In the genomic region with DNA sequence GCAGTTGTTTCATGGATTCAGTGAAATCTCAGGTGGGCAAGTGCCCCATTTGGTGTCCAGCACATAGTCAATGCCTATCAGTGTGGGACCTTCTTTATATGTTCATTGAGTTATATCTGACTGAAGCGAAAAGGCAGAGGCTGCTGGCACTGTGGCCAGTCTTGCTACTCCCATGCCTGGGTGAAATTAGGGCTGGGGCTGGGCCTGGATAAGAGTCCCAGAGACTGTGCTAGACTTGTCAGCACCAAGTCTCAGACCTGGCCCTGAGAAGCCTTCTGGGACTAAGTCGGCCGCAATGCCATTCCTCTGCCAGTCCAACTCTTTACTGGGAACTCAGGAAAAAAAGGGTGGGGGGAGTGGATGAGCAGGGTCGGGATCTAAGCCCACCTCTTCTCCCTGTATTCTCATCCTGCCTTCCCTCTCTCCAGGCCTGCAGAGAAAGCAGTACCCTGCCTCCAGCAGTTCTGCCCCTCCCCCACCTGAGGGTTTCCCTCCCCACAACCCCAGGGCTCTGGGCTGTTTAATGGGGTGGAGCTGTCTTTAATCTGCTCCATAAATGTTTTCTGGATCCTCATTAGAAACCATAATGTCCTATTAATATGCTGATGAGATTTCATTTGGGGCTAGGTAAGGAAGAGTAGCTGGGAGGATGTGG, we compare ENCODE assay signal across 25 cellular contexts.
"Had no signal": no experiment of that assay in that cellular context is flagged by ENCODE, and none has a peak within 500 bp of the region (broad histone marks: within the 10 kb centered on the region; RNA-seq: fewer than 3 reads in every experiment).

No MANE protein-coding gene starts in this region.

- DNase-seq: activated CD4-positive, alpha-beta T cell treated with anti-CD3 and anti-CD28 coated beads for 48 hours; activated CD4-positive, CD25-positive, alpha-beta regulatory T cell; activated CD8-positive, alpha-beta T cell treated with anti-CD3 and anti-CD28 coated beads for 36 hours; activated naive CD4-positive, alpha-beta T cell treated with Interleukin-2 at 50 U/mL for 16 hours; activated naive CD8-positive, alpha-beta T cell treated with anti-CD3 and anti-CD28 coated beads, Interleukin-2, amount 10 ng/mL, durations not matched to agents 7 days and 5 days; activated T-cell treated with anti-CD3 and anti-CD28 coated beads, Interleukin-2, amount 50 U/mL, for 1 hour; amygdala; brain microvascular endothelial cell; cerebellar nuclear complex; effector memory CD4-positive, alpha-beta T cell; kidney; left lung; natural killer cell; sigmoid colon; stimulated activated CD4-positive, alpha-beta T cell treated with anti-CD3 and anti-CD28 coated beads, Interleukin-4, amount 100 ng/mL, for 24 hours; testis had no signal

- H3K36me3 Mint-ChIP-seq: activated naive CD8-positive, alpha-beta T cell treated with anti-CD3 and anti-CD28 coated beads, Interleukin-2, amount 10 ng/mL, durations not matched to agents 7 days and 5 days; memory B cell; natural killer cell; stimulated activated effector memory CD8-positive, alpha-beta T cell treated with anti-CD3 and anti-CD28 coated beads, Interleukin-12 subunit alpha, Interleukin-12 subunit beta, amount 100 ng/mL, for 72 hours had no signal

- H3K27ac ChIP-seq: brain microvascular endothelial cell, hepatocyte, left lung, neutrophil, parathyroid adenoma, sigmoid colon, testis, upper lobe of left lung had no signal

- H3K27me3 ChIP-seq: brain microvascular endothelial cell, hepatocyte, neutrophil, sigmoid colon, testis, upper lobe of left lung had no signal

- H3K4me1 Mint-ChIP-seq: activated naive CD8-positive, alpha-beta T cell treated with anti-CD3 and anti-CD28 coated beads, Interleukin-2, amount 10 ng/mL, durations not matched to agents 7 days and 5 days; memory B cell; natural killer cell; stimulated activated effector memory CD8-positive, alpha-beta T cell treated with anti-CD3 and anti-CD28 coated beads, Interleukin-12 subunit alpha, Interleukin-12 subunit beta, amount 100 ng/mL, for 72 hours had no signal

- H3K36me3 ChIP-seq: brain microvascular endothelial cell, left lung, neutrophil, sigmoid colon, upper lobe of left lung had no signal

- H3K9me3 ChIP-seq: left lung, neutrophil, sigmoid colon, testis, upper lobe of left lung had no signal

- H3K4me1 ChIP-seq: left lung, parathyroid adenoma, sigmoid colon, testis, upper lobe of left lung had no signal

- H3K4me2 ChIP-seq: hepatocyte had no signal

- H3K9me3 Mint-ChIP-seq: activated CD8-positive, alpha-beta T cell treated with anti-CD3 and anti-CD28 coated beads for 36 hours; activated naive CD8-positive, alpha-beta T cell treated with anti-CD3 and anti-CD28 coated beads, Interleukin-2, amount 10 ng/mL, durations not matched to agents 7 days and 5 days; activated T-helper 2 cell treated with anti-CD3 and anti-CD28 coated beads, Interferon-gamma antibody, Interleukin-2, Interleukin-4, amounts not matched to agents 10 μg/mL and 5 μg/mL and 100 μg/mL, durations not matched to agents 14 hours and 24 hours and 36 hours; dendritic cell treated with granulocyte-macrophage colony-stimulating factor and Interleukin-4, amounts not matched to agents 40 ng/mL and 50 ng/mL, for 4 days; memory B cell; natural killer cell; stimulated activated effector memory CD8-positive, alpha-beta T cell treated with anti-CD3 and anti-CD28 coated beads, Interleukin-12 subunit alpha, Interleukin-12 subunit beta, amount 100 ng/mL, for 72 hours; T-helper 2 cell treated with Interferon-gamma antibody and Interleukin-4, amounts not matched to agents 5 μg/mL and 100 μg/mL, for 36 hours had no signal

- H3K4me3 ChIP-seq: hepatocyte, left lung, sigmoid colon, testis, upper lobe of left lung had no signal

- H3K27me3 Mint-ChIP-seq: activated CD8-positive, alpha-beta T cell treated with anti-CD3 and anti-CD28 coated beads for 36 hours; dendritic cell treated with granulocyte-macrophage colony-stimulating factor and Interleukin-4, amounts not matched to agents 40 ng/mL and 50 ng/mL, for 4 days had no signal

- H3K27ac Mint-ChIP-seq: activated CD8-positive, alpha-beta T cell treated with anti-CD3 and anti-CD28 coated beads for 36 hours; activated naive CD8-positive, alpha-beta T cell treated with anti-CD3 and anti-CD28 coated beads, Interleukin-2, amount 10 ng/mL, durations not matched to agents 7 days and 5 days; activated T-helper 2 cell treated with anti-CD3 and anti-CD28 coated beads, Interferon-gamma antibody, Interleukin-2, Interleukin-4, amounts not matched to agents 10 μg/mL and 5 μg/mL and 100 μg/mL, durations not matched to agents 14 hours and 24 hours and 36 hours; dendritic cell treated with granulocyte-macrophage colony-stimulating factor and Interleukin-4, amounts not matched to agents 40 ng/mL and 50 ng/mL, for 4 days; memory B cell; natural killer cell; T-helper 2 cell treated with Interferon-gamma antibody and Interleukin-4, amounts not matched to agents 5 μg/mL and 100 μg/mL, for 36 hours had no signal

- H3K9ac ChIP-seq: parathyroid adenoma had no signal

- H2AFZ ChIP-seq: hepatocyte, parathyroid adenoma had no signal

- H3K4me3 Mint-ChIP-seq: activated CD8-positive, alpha-beta T cell treated with anti-CD3 and anti-CD28 coated beads for 36 hours; activated naive CD8-positive, alpha-beta T cell treated with anti-CD3 and anti-CD28 coated beads, Interleukin-2, amount 10 ng/mL, durations not matched to agents 7 days and 5 days; dendritic cell treated with granulocyte-macrophage colony-stimulating factor and Interleukin-4, amounts not matched to agents 40 ng/mL and 50 ng/mL, for 4 days; memory B cell; natural killer cell; stimulated activated effector memory CD8-positive, alpha-beta T cell treated with anti-CD3 and anti-CD28 coated beads, Interleukin-12 subunit alpha, Interleukin-12 subunit beta, amount 100 ng/mL, for 72 hours; T-helper 2 cell treated with Interferon-gamma antibody and Interleukin-4, amounts not matched to agents 5 μg/mL and 100 μg/mL, for 36 hours had no signal
